1 cellular context compared by ENCODE assay signal in the genomic region with DNA sequence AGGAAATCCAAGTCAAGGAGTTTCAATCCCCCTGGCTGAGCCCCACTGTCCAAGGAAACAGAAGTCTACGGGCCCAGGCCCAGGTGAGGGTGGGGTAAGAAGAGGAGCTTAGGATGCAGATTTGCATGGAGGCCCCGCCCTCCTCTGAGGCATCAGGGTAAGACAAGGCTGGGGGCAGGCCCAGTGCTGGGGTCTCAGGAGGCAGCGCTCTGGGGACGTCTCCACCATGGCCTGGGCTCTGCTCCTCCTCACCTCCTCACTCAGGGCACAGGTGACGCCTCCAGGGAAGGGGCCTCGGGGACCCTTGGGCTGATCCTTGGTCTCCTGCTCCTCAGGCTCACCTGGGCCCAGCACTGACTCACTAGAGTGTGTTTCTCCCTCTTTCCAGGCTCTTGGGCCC.
TF ChIP-seq lines count a peak whose summit lies in the region.

No MANE protein-coding gene starts in this region.

TF ChIP-seq in K562, 482 proteins besides CTCF, POLR2A, EP300 and RAD21:
- TF ChIP-seq ATF1 (CRISPR knock-in tag; IDR thresholded peaks at IDR 0.05) (peak; percentile 1; the same call in 1 of the 2 replicates), ATF1 (tag; IDR thresholded peaks at IDR 0.05) (no peak), KDM4B (IDR thresholded peaks at IDR 0.05; ENCODE audit: borderline replicate concordance in 2 of 2, low read depth in 1 of 2) (no peak)
- TF ChIP-seq, protein P1, sequence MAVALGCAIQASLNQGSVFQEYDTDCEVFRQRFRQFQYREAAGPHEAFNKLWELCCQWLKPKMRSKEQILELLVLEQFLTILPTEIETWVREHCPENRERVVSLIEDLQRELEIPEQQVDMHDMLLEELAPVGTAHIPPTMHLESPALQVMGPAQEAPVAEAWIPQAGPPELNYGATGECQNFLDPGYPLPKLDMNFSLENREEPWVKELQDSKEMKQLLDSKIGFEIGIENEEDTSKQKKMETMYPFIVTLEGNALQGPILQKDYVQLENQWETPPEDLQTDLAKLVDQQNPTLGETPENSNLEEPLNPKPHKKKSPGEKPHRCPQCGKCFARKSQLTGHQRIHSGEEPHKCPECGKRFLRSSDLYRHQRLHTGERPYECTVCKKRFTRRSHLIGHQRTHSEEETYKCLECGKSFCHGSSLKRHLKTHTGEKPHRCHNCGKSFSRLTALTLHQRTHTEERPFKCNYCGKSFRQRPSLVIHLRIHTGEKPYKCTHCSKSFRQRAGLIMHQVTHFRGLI (CRISPR knock-in tag; IDR thresholded peaks at IDR 0.05), result no peak
